Comparison of ENCODE assay signal across 19 cellular contexts in genomic region chr1:180905927-180906326, GRCh38. TPM values are rescaled to one million over a fixed set of nuclear protein-coding genes. Genes with fewer than 3 reads are reported as not detected.
DNase-seq lines count a peak whose midpoint lies in the region; ATAC-seq, FAIRE-seq and TF ChIP-seq lines count a peak whose summit lies in the region.
"Had no signal": no experiment of that assay in that cellular context is flagged by ENCODE, and none has a peak within 500 bp of the region (broad histone marks: within the 10 kb centered on the region; RNA-seq: fewer than 3 reads in every experiment).

No MANE protein-coding gene starts in this region.

- H3K4me3 ChIP-seq in right atrium auricular region (no peak overlapping the region), heart right ventricle (no peak overlapping the region), GM12878 (no peak overlapping the region), OCI-LY7 (ENCODE audit: low read depth, low read length, poor library complexity, severe bottlenecking) (no peak overlapping the region)
- H3K4me3 ChIP-seq: GM23248 had no signal

- RAD21 ChIA-PET in GM12878 (lab: Charles Lee; ENCODE audit: unreplicated experiment), result interaction anchor here (0.7 to 1.9 kb wide), 4 partner anchors 14 to 62 kb away, joined by 3 to 6 read pairs (median 4); no protein-coding TSS in a partner anchor

- no peak for TF ChIP-seq RAD21 in GM12878 (IDR thresholded peaks at IDR 0.05; ENCODE audit: insufficient read depth, low read depth, low read length)

- POLR2A ChIA-PET in GM12878 (lab: Charles Lee) (interaction anchor here (0.9 to 1.3 kb wide), 2 partner anchors 15 to 234 kb away, joined by 3 read pairs; no protein-coding TSS in a partner anchor), OCI-LY7 (lab: Charles Lee) (no interaction called here)

- intact Hi-C loops in heart right ventricle (cut with DNase I) (no loop called here), GM12878 (cut with micrococcal nuclease; ENCODE audit: unreplicated experiment) (no loop called here), OCI-LY7 (cut with micrococcal nuclease; ENCODE audit: unreplicated experiment) (no loop called here)

- no peak for FAIRE-seq in GM12878 (lab: Jason Lieb, UNC)
- FAIRE-seq: A204.1, GM19239 had no signal

- WGBS in heart right ventricle, 2 donors, result 91 to 92% methylated on average over 8 of the region's 8 CpGs
- 73% methylated on average over 8 of the region's 8 CpGs for WGBS in GM12878 (ENCODE audit: insufficient coverage, insufficient replicate concordance, low lambda C conversion rate, missing lambda C conversion rate)

- H3K27me3 ChIP-seq in right atrium auricular region (no peaks in the 10 kb centered on the region), heart right ventricle (peaks cover 0 to 7% (median 0%) of the 10 kb centered on the region in 7 donors), GM12878 (replicated peaks in 1 of 2; ENCODE audit: control insufficient read depth in 2 of 2, insufficient read depth in 2 of 2, low read length in 1 of 2) (no peaks in the 10 kb centered on the region)

- no peak overlapping the region for H2AFZ ChIP-seq in GM12878 (ENCODE audit: control insufficient read depth, low read depth, low read length)
- H2AFZ ChIP-seq in OCI-LY7 (ENCODE audit: low read length), result no peak overlapping the region
- H2AFZ ChIP-seq: GM23248 had no signal

- BruUV-seq in GM12878 (replicated peaks; lab: Mats Ljungman, UMichigan) (no TSS peak), OCI-LY7 (replicated peaks; lab: Mats Ljungman, UMichigan) (no TSS peak)

- H3K4me2 ChIP-seq in GM12878 (ENCODE audit: control insufficient read depth, insufficient read depth) (no peak overlapping the region), OCI-LY7 (ENCODE audit: low read length) (no peak overlapping the region)

- H3K4me1 ChIP-seq in right atrium auricular region (peaks cover 0 to 3% of the 10 kb centered on the region in 2 donors), heart right ventricle (peaks cover 0 to 4% (median 0%) of the 10 kb centered on the region in 9 donors), GM12878 (ENCODE audit: control insufficient read depth, insufficient read depth, low read length) (peaks cover 22% of the 10 kb centered on the region), OCI-LY7 (ENCODE audit: insufficient read depth, low read length, poor library complexity, severe bottlenecking) (no peaks in the 10 kb centered on the region)

- no peaks in the 10 kb centered on the region for H4K20me1 ChIP-seq in GM12878 (ENCODE audit: control insufficient read depth, insufficient read depth)
- no peaks in the 10 kb centered on the region for H4K20me1 ChIP-seq in OCI-LY7 (ENCODE audit: insufficient read depth, low read length)

- CTCF ChIA-PET in GM12878 (lab: Yijun Ruan, JAX), result interaction anchor here (1.1 to 1.9 kb wide), 4 partner anchors 9 to 43 kb away, joined by 3 to 5 read pairs (median 4); no protein-coding TSS in a partner anchor
- CTCF ChIA-PET in OCI-LY7 (lab: Charles Lee; ENCODE audit: unreplicated experiment), result no interaction called here

- in situ Hi-C loops in GM12878 (cut with MboI) (no loop called here), G401 (cut with HindIII; ENCODE audit: low sequenced_read_pairs) (no loop called here)

- peak; percentile 7 for DNase-seq in right atrium auricular region (ENCODE audit: low spot score)
- DNase-seq in heart right ventricle, result no peak
- DNase-seq in GM12878 (ENCODE audit: low read depth, low spot score), result no peak
- DNase-seq in iPS-NIHi11 (ENCODE audit: low spot score), result peak; percentile 3
- DNase-seq in OCI-LY7 (ENCODE audit: low spot score), result no peak
- no peak for DNase-seq in activated CD4-positive, CD25-positive, alpha-beta regulatory T cell (lab: John Stamatoyannopoulos, UW)
- no peak for DNase-seq in G401 (ENCODE audit: low spot score)
- DNase-seq: AML-193; CD4-positive, alpha-beta T cell; DMS153; DMS79; GF-D8; GM23248; HCEC 1CT had no signal

- no peaks in the 10 kb centered on the region for H3K9me2 ChIP-seq in OCI-LY7 (ENCODE audit: insufficient read depth, low read length)

- TF ChIP-seq POLR2A in GM12878 (IDR thresholded peaks at IDR 0.05; ENCODE audit: low read depth, low read length), result no peak

- H3K9me3 ChIP-seq in right atrium auricular region (no peaks in the 10 kb centered on the region), heart right ventricle (no peaks in the 10 kb centered on the region), GM12878 (replicated peaks; ENCODE audit: control insufficient read depth, insufficient read depth, low read length) (no peaks in the 10 kb centered on the region; the same call in 1 of the 3 replicates), OCI-LY7 (ENCODE audit: low read length) (no peaks in the 10 kb centered on the region)

- no peak for TF ChIP-seq EP300 in GM12878 (IDR thresholded peaks at IDR 0.05; ENCODE audit: borderline replicate concordance in 1 of 2, control insufficient read depth in 1 of 2, low read depth in 2 of 2, low read length in 2 of 2)

- H3K79me2 ChIP-seq in GM12878 (ENCODE audit: control insufficient read depth, insufficient read depth, low read length) (no peaks in the 10 kb centered on the region), OCI-LY7 (ENCODE audit: insufficient read depth, low read depth, low read length) (no peaks in the 10 kb centered on the region)

- no peaks in the 10 kb centered on the region for H3K36me3 ChIP-seq in right atrium auricular region
- H3K36me3 ChIP-seq in heart right ventricle, result no peaks in the 10 kb centered on the region
- no peaks in the 10 kb centered on the region for H3K36me3 ChIP-seq in GM12878 (ENCODE audit: control insufficient read depth in 2 of 2, insufficient read depth in 2 of 2, low read length in 1 of 2)
- H3K36me3 ChIP-seq in OCI-LY7 (ENCODE audit: insufficient read depth, low read length), result no peaks in the 10 kb centered on the region

- H3K9ac ChIP-seq in GM12878 (ENCODE audit: control insufficient read depth, insufficient read depth, low read length), result no peak overlapping the region
- H3K9ac ChIP-seq: GM23248 had no signal

- SMC1A ChIA-PET in GM12878 (lab: Charles Lee; ENCODE audit: uncharacterized antibody, unreplicated experiment), result interaction anchor here (0.9 to 2.0 kb wide), 4 partner anchors 15 to 24 kb away, joined by 3 to 6 read pairs (median 6); no protein-coding TSS in a partner anchor

- TF ChIP-seq CTCF in right atrium auricular region (IDR thresholded peaks at IDR 0.05), result no peak
- TF ChIP-seq CTCF in heart right ventricle (IDR thresholded peaks at IDR 0.05), result no peak
- no peak for TF ChIP-seq CTCF in GM12878 (IDR thresholded peaks at IDR 0.05 in 2 of 3, conservative IDR thresholded peaks at IDR 0.05 in 1 of 3; ENCODE audit: control insufficient read depth in 2 of 3, extremely low read depth in 1 of 3, insufficient read depth in 1 of 3, low read depth in 3 of 3, low read length in 3 of 3)
- TF ChIP-seq CTCF in OCI-LY7 (conservative IDR thresholded peaks at IDR 0.05; ENCODE audit: low read length), result no peak

- H3K27ac ChIP-seq in right atrium auricular region (no peak overlapping the region), heart right ventricle (no peak overlapping the region), GM12878 (ENCODE audit: control insufficient read depth, insufficient read depth) (no peak overlapping the region), OCI-LY7 (ENCODE audit: low read depth, low read length, poor library complexity, severe bottlenecking) (no peak overlapping the region)
- H3K27ac ChIP-seq: C4-2B, GM23248 had no signal

- ATAC-seq in heart right ventricle (no peak), GM12878 (no peak)

TF ChIP-seq in GM12878, 131 proteins besides CTCF, POLR2A, EP300 and RAD21:
- TF ChIP-seq CHD2 (IDR thresholded peaks at IDR 0.05; ENCODE audit: borderline replicate concordance, low read depth, low read length) (no peak), NBN (IDR thresholded peaks at IDR 0.05) (no peak), PKNOX1 (IDR thresholded peaks at IDR 0.05) (peak; percentile 33; the same call in 1 of the 2 replicates), BRCA1 (IDR thresholded peaks at IDR 0.05; ENCODE audit: low read depth, low read length) (no peak), FOS (IDR thresholded peaks at IDR 0.05; ENCODE audit: borderline replicate concordance, extremely low read depth, insufficient read length) (no peak)

RNA-seq across cellular contexts. Expression of gene KIAA1614, which starts 6.8 kb away (rescaled TPM):
- 10 to 100 TPM in 1 of 2 donors, 1 to 10 TPM in 1; 9.1 to 11.0 TPM for total RNA-seq in right atrium auricular region
- 10 to 100 TPM in 1 of 10 donors, 1 to 10 TPM in 9; 4.7 to 13.6 (median 6.4) TPM for total RNA-seq in heart right ventricle
- polyA plus RNA-seq in heart right ventricle, result 1 to 10 TPM; 5.0 to 7.3 TPM
- total RNA-seq in GM12878 (2013; cell fraction: nucleolus; rRNA removed), result 0.54 and 0.58 TPM in 2 replicates
- 0.05 and 0.28 TPM in 2 replicates for total RNA-seq in GM12878 (2014; rRNA removed)
- 0.04 and 0.09 TPM in 2 replicates for total RNA-seq in GM12878 (2014; rRNA removed; fragmentation: Illumina TruSeq; extraction: Trizol)
- total RNA-seq in GM12878 (2021), result 0.24 and 0.26 TPM in 2 replicates
- 0.24 TPM for polyA plus RNA-seq in GM12878 (2011; ENCODE audit: low read depth)
- polyA plus RNA-seq in GM12878 (2011; rRNA removed), result 0.31 and 0.59 TPM in 2 replicates
- 0.28 and 0.69 TPM in 2 replicates for polyA plus RNA-seq in GM12878 (2011; cell fraction: cytosol; rRNA removed)
- 1.7 TPM in 2 replicates for polyA plus RNA-seq in GM12878 (2011; cell fraction: nucleus; rRNA removed)
- polyA plus RNA-seq in GM12878 (2012), result 0.24 and 0.38 TPM in 2 replicates
- 0.03 TPM in 2 replicates for polyA plus RNA-seq in GM12878 (2014; fragmentation: Illumina TruSeq; extraction: Trizol)
- under 1 TPM in 1 of 2 experiments, not detected in 1; 0.03 TPM for polyA plus RNA-seq in GM12878 (2014; fragmentation: Nextera tagmentation; extraction: Ambion mirVana)
- polyA plus RNA-seq in GM12878 (2014; rRNA removed), result 0.36 and 1.0 TPM in 2 replicates
- under 1 TPM; 0.09 to 0.27 TPM for polyA plus RNA-seq in GM12878 (2016; fragmentation: Nextera tagmentation; extraction: Ambion mirVana)
- 0.44 and 2.0 TPM in 2 replicates for polyA minus RNA-seq in GM12878 (2011; rRNA and poly(A)+ RNA removed)
- polyA minus RNA-seq in GM12878 (2011; cell fraction: cytosol; rRNA and poly(A)+ RNA removed), result 0.27 and 2.4 TPM in 2 replicates
- polyA minus RNA-seq in GM12878 (2011; cell fraction: nucleus; rRNA and poly(A)+ RNA removed), result 0.73 and 1.1 TPM in 2 replicates
- 0.06 and 0.08 TPM in 2 replicates for total RNA-seq in OCI-LY7 (2014; rRNA removed; shearing (Covaris generic))
- 0.80 TPM in 1 of 2 replicates, not detected in the other for total RNA-seq in OCI-LY7 (2022)
- 0.07 and 0.31 TPM in 2 replicates for total RNA-seq in G401 (2014; rRNA removed; shearing (Covaris generic))
- total RNA-seq: H4, HT-29 had no signal

Comparison
In these comparisons a context has a peak if more than half of its experiments do, and no peak if none do; other contexts are left out.
1. DNase-seq: peak in right atrium auricular region (single experiment) and iPS-NIHi11 (single experiment); none in heart right ventricle (0 of 2), GM12878 (single experiment), OCI-LY7 (single experiment), activated CD4-positive, CD25-positive, alpha-beta regulatory T cell (0 of 4) and G401 (single experiment).